ENCODE assay signal across 15 cellular contexts in genomic region chr9:127159949-127160610, GRCh38. TPM values are rescaled to one million over a fixed set of nuclear protein-coding genes. Genes with fewer than 3 reads are reported as not detected.
DNase-seq lines count a peak whose midpoint lies in the region; TF ChIP-seq lines count a peak whose summit lies in the region.
"Had no signal": no experiment of that assay in that cellular context is flagged by ENCODE, and none has a peak within 500 bp of the region (broad histone marks: within the 10 kb centered on the region; RNA-seq: fewer than 3 reads in every experiment).

No MANE protein-coding gene starts in this region.

- no TSS peak for BruUV-seq in mammary epithelial cell (replicated peaks; lab: Mats Ljungman, UMichigan)

- H3K9ac ChIP-seq in mammary epithelial cell (ENCODE audit: insufficient read depth, low read length): no peak overlapping the region
- no peak overlapping the region for H3K9ac ChIP-seq in colonic mucosa (ENCODE audit: low read depth in 2 of 2, low read length in 2 of 2)

- in situ Hi-C loops in mammary epithelial cell (cut with MboI; ENCODE audit: low sequenced_read_pairs in 2 of 2): no loop called here

- H3K36me3 ChIP-seq in breast epithelium: no peaks in the 10 kb centered on the region
- H3K36me3 ChIP-seq in mammary epithelial cell (ENCODE audit: insufficient read depth, low read length): no peaks in the 10 kb centered on the region
- no peaks in the 10 kb centered on the region for H3K36me3 ChIP-seq in colonic mucosa

- H3K27ac ChIP-seq in breast epithelium (peak overlapping the region; percentile 3 to 79), mammary epithelial cell (ENCODE audit: insufficient read depth, low read depth, low read length) (no peak overlapping the region), colonic mucosa (no peak overlapping the region)

- no peak overlapping the region for H3K4me3 ChIP-seq in breast epithelium
- H3K4me3 ChIP-seq in mammary epithelial cell (replicated peaks in 1 of 3; ENCODE audit: insufficient read depth in 1 of 3, low read depth in 2 of 3, low read length in 3 of 3): no peak overlapping the region
- H3K4me3 ChIP-seq in colonic mucosa: no peak overlapping the region

- CTCF ChIA-PET in mammary epithelial cell (lab: Charles Lee; ENCODE audit: low non-redundant PET): interaction anchor here (0.8 kb wide), 1 partner anchor 181 kb away, joined by 5 read pairs; no protein-coding TSS in a partner anchor

- peaks cover 14% of the 10 kb centered on the region for H3K4me1 Mint-ChIP-seq in type B pancreatic cell (ENCODE audit: unreplicated experiment)

- H3K4me2 ChIP-seq in mammary epithelial cell (ENCODE audit: insufficient read depth, low read depth, low read length): no peak overlapping the region

- peaks cover 0 to 4% of the 10 kb centered on the region in 2 donors for H3K4me1 ChIP-seq in breast epithelium
- peaks cover 4% of the 10 kb centered on the region for H3K4me1 ChIP-seq in mammary epithelial cell (ENCODE audit: insufficient read depth, low read length)
- H3K4me1 ChIP-seq in colonic mucosa: no peaks in the 10 kb centered on the region

- dilution Hi-C loops in mammary epithelial cell (cut with HindIII; ENCODE audit: low sequenced_read_pairs): loop anchor here (5.0 kb wide), 1 partner anchor 83 kb away; no protein-coding TSS in a partner anchor

- 39% methylated on average over 5 of the region's 10 CpGs for WGBS in mammary epithelial cell (ENCODE audit: low coverage, missing lambda C conversion rate)

- H2AFZ ChIP-seq in mammary epithelial cell (ENCODE audit: low read depth, low read length): no peak overlapping the region

- no peak for TF ChIP-seq POLR2A in breast epithelium (IDR thresholded peaks at IDR 0.05)

- H3K36me3 Mint-ChIP-seq in type B pancreatic cell: no peaks in the 10 kb centered on the region
- H3K36me3 Mint-ChIP-seq: activated naive CD4-positive, alpha-beta T cell treated with anti-CD3 and anti-CD28 coated beads, Interleukin-2, amount 10 ng/mL, durations not matched to agents 7 days and 5 days had no signal

- intact Hi-C loops in breast epithelium (cut with DNase I; ENCODE audit: low total_unique reads): no loop called here
- intact Hi-C loops in mammary epithelial cell (cut with micrococcal nuclease): no loop called here
- intact Hi-C loops in colonic mucosa (cut with DNase I): no loop called here

- H3K4me3 Mint-ChIP-seq in type B pancreatic cell: no peak overlapping the region
- H3K4me3 Mint-ChIP-seq: activated naive CD4-positive, alpha-beta T cell treated with anti-CD3 and anti-CD28 coated beads, Interleukin-2, amount 10 ng/mL, durations not matched to agents 7 days and 5 days had no signal

- H3K79me2 ChIP-seq in mammary epithelial cell (ENCODE audit: insufficient read depth, low read length): no peaks in the 10 kb centered on the region

- peak overlapping the region; percentile 4 for H3K27ac Mint-ChIP-seq in type B pancreatic cell
- H3K27ac Mint-ChIP-seq: activated naive CD4-positive, alpha-beta T cell treated with anti-CD3 and anti-CD28 coated beads, Interleukin-2, amount 10 ng/mL, durations not matched to agents 7 days and 5 days had no signal

- TF ChIP-seq CTCF in breast epithelium (IDR thresholded peaks at IDR 0.05) (no peak), mammary epithelial cell (conservative IDR thresholded peaks at IDR 0.05 in 1 of 2, IDR thresholded peaks at IDR 0.05 in 1 of 2; ENCODE audit: extremely low read depth in 1 of 2, insufficient read depth in 1 of 2, low read depth in 1 of 2, low read length in 2 of 2) (no peak), colonic mucosa (IDR thresholded peaks at IDR 0.05) (no peak), type B pancreatic cell (conservative IDR thresholded peaks at IDR 0.05) (no peak)

- no peaks in the 10 kb centered on the region for H3K9me3 Mint-ChIP-seq in type B pancreatic cell
- H3K9me3 Mint-ChIP-seq: activated naive CD4-positive, alpha-beta T cell treated with anti-CD3 and anti-CD28 coated beads, Interleukin-2, amount 10 ng/mL, durations not matched to agents 7 days and 5 days had no signal

- no peaks in the 10 kb centered on the region for H3K9me3 ChIP-seq in breast epithelium
- no peaks in the 10 kb centered on the region for H3K9me3 ChIP-seq in mammary epithelial cell (replicated peaks; ENCODE audit: insufficient read depth, low read length)
- no peaks in the 10 kb centered on the region for H3K9me3 ChIP-seq in colonic mucosa

- no peaks in the 10 kb centered on the region for H4K20me1 ChIP-seq in mammary epithelial cell (ENCODE audit: insufficient read depth, low read length)

- H3K27me3 ChIP-seq in breast epithelium (no peaks in the 10 kb centered on the region), mammary epithelial cell (ENCODE audit: insufficient read depth, low read length) (peaks cover 5% of the 10 kb centered on the region), colonic mucosa (no peaks in the 10 kb centered on the region)

- DNase-seq in breast epithelium (ENCODE audit: low spot score in 2 of 2): peak; percentile 10 to 14
- no peak for DNase-seq in mammary epithelial cell
- DNase-seq in colonic mucosa: peak; percentile 9
- DNase-seq in myocyte (ENCODE audit: low read depth): peak; percentile 71
- peak; percentile 52 for DNase-seq in type B pancreatic cell (ENCODE audit: extremely low spot score, unreplicated experiment)
- no peak for DNase-seq in midbrain (lab: John Stamatoyannopoulos, UW)
- DNase-seq in CD1c-positive myeloid dendritic cell (ENCODE audit: extremely low spot score): no peak
- no peak for DNase-seq in NCI-H82 (lab: John Stamatoyannopoulos, UW)
- DNase-seq: activated CD4-positive, alpha-beta T cell treated with anti-CD3 and anti-CD28 coated beads, Interleukin-2, amount 50 U/mL, for 48 hours; activated naive CD4-positive, alpha-beta T cell treated with anti-CD3 and anti-CD28 coated beads, Interleukin-2, amount 10 ng/mL, durations not matched to agents 7 days and 5 days; cortex of kidney; DMS153; NCI-H1105; NCI-H446 had no signal

- no peaks in the 10 kb centered on the region for H3K27me3 Mint-ChIP-seq in type B pancreatic cell

RNA-seq across cellular contexts. Expression of gene ANGPTL2, which starts 37.6 kb away (rescaled TPM):
- total RNA-seq in breast epithelium (10 to 100 TPM; 30.9 to 61.8 (median 51.8) TPM), mammary epithelial cell (1 to 10 TPM in 1 of 2 donors, not detected in 1; 1.5 TPM), colonic mucosa (10 to 100 TPM in 1 of 2 donors, 1 to 10 TPM in 1; 2.7 to 15.1 TPM), myocyte (68.3 and 80.6 TPM in 2 replicates), type B pancreatic cell (ENCODE audit: low replicate concordance) (5.4 and 20.6 TPM in 2 replicates)
- not detected for polyA plus RNA-seq in mammary epithelial cell
- polyA minus RNA-seq in mammary epithelial cell: not detected
- polyA plus RNA-seq in myocyte (2012): 60.8 TPM
- total RNA-seq: T-helper 2 cell treated with Interferon-gamma antibody and Interleukin-4, amounts not matched to agents 100 ng/mL and 5 ng/mL, for 36 hours had no signal

Comparison
In these comparisons a context has a peak if more than half of its experiments do, and no peak if none do; other contexts are left out.
1. DNase-seq: peak in breast epithelium (2 of 2), colonic mucosa (single experiment), myocyte (single experiment) and type B pancreatic cell (single experiment); none in mammary epithelial cell (single experiment), midbrain (single experiment), CD1c-positive myeloid dendritic cell (single experiment) and NCI-H82 (single experiment).
2. H3K27ac ChIP-seq: peak in breast epithelium (2 of 2); none in mammary epithelial cell (single experiment) and colonic mucosa (single experiment).